Comparison of ENCODE assay signal across 17 cellular contexts in genomic region chrX:132623307-132623706, GRCh38.
DNase-seq lines count a peak whose midpoint lies in the region; ATAC-seq, FAIRE-seq and TF ChIP-seq lines count a peak whose summit lies in the region.
"Had no signal": no experiment of that assay in that cellular context is flagged by ENCODE, and none has a peak within 500 bp of the region (broad histone marks: within the 10 kb centered on the region; RNA-seq: fewer than 3 reads in every experiment).

No MANE protein-coding gene starts in this region.

- H2AFZ ChIP-seq in GM12878 (ENCODE audit: control insufficient read depth, low read depth, low read length) (no peak overlapping the region), H9 (ENCODE audit: low read length) (no peak overlapping the region)
- H2AFZ ChIP-seq: GM23248 had no signal

- no peak overlapping the region for H2BK120ac ChIP-seq in H9 (ENCODE audit: low read depth, low read length, poor library complexity, severe bottlenecking)

- intact Hi-C loops in GM12878 (cut with micrococcal nuclease; ENCODE audit: unreplicated experiment): no loop called here
- intact Hi-C loops in activated CD8-positive, alpha-beta T cell treated with anti-CD3 and anti-CD28 coated beads for 36 hours (cut with micrococcal nuclease): no loop called here

- peak; percentile 15 for FAIRE-seq in GM18507 (lab: Jason Lieb, UNC)
- no peak for FAIRE-seq in GM12878 (lab: Jason Lieb, UNC)
- FAIRE-seq: A204.1, D721Med had no signal

- no peak overlapping the region for H3K27ac Mint-ChIP-seq in memory B cell
- H3K27ac Mint-ChIP-seq in H9: no peak overlapping the region
- no peak overlapping the region for H3K27ac Mint-ChIP-seq in activated naive CD4-positive, alpha-beta T cell treated with anti-CD3 and anti-CD28 coated beads, Interleukin-2, amount 10 ng/mL, durations not matched to agents 7 days and 5 days
- H3K27ac Mint-ChIP-seq in activated CD8-positive, alpha-beta T cell treated with anti-CD3 and anti-CD28 coated beads for 36 hours: no peak overlapping the region
- H3K27ac Mint-ChIP-seq: CD4-positive, alpha-beta T cell had no signal

- no peak overlapping the region for H2BK12ac ChIP-seq in H9 (ENCODE audit: insufficient read length, low read depth, low read length)

- no peak overlapping the region for H3T11ph ChIP-seq in H9 (ENCODE audit: low read length)

- H3K9ac ChIP-seq in GM12878 (ENCODE audit: control insufficient read depth, insufficient read depth, low read length): no peak overlapping the region
- H3K9ac ChIP-seq in H9 (ENCODE audit: extremely low read depth, insufficient read length, low read length): no peak overlapping the region
- H3K9ac ChIP-seq: GM23248 had no signal

- SMC1A ChIA-PET in GM12878 (lab: Charles Lee; ENCODE audit: uncharacterized antibody, unreplicated experiment): interaction anchor here (0.7 to 1.0 kb wide), 2 partner anchors 9 to 782 kb away, joined by 3 read pairs; no protein-coding TSS in a partner anchor

- no peak overlapping the region for H2BK15ac ChIP-seq in H9 (ENCODE audit: low read depth, low read length)

- no peak overlapping the region for H2BK20ac ChIP-seq in H9 (ENCODE audit: low read depth, low read length, poor library complexity, severe bottlenecking)

- H3K4ac ChIP-seq in H9 (ENCODE audit: low read depth, low read length): no peak overlapping the region

- no peak for TF ChIP-seq EP300 in GM12878 (IDR thresholded peaks at IDR 0.05; ENCODE audit: borderline replicate concordance in 1 of 2, control insufficient read depth in 1 of 2, low read depth in 2 of 2, low read length in 2 of 2)

- H3K79me2 ChIP-seq in GM12878 (ENCODE audit: control insufficient read depth, insufficient read depth, low read length) (no peaks in the 10 kb centered on the region), H9 (ENCODE audit: insufficient read depth, low read length) (no peaks in the 10 kb centered on the region)

- H3K4me2 ChIP-seq in GM12878 (ENCODE audit: control insufficient read depth, insufficient read depth) (no peak overlapping the region), H9 (ENCODE audit: insufficient read depth, insufficient read length, low read length) (no peak overlapping the region)

- H3K23me2 ChIP-seq in H9 (ENCODE audit: insufficient read length, low read depth, low read length, poor library complexity, severe bottlenecking): no peaks in the 10 kb centered on the region

- no peaks in the 10 kb centered on the region for H3K9me3 Mint-ChIP-seq in memory B cell
- H3K9me3 Mint-ChIP-seq in H9: no peaks in the 10 kb centered on the region
- H3K9me3 Mint-ChIP-seq in activated naive CD4-positive, alpha-beta T cell treated with anti-CD3 and anti-CD28 coated beads, Interleukin-2, amount 10 ng/mL, durations not matched to agents 7 days and 5 days: no peaks in the 10 kb centered on the region
- no peaks in the 10 kb centered on the region for H3K9me3 Mint-ChIP-seq in activated CD8-positive, alpha-beta T cell treated with anti-CD3 and anti-CD28 coated beads for 36 hours
- H3K9me3 Mint-ChIP-seq: CD4-positive, alpha-beta T cell had no signal

- no peak for TF ChIP-seq POLR2A in GM12878 (IDR thresholded peaks at IDR 0.05; ENCODE audit: low read depth, low read length)

- no peak overlapping the region for H3K56ac ChIP-seq in H9 (ENCODE audit: insufficient read length, low read depth, low read length)

- ATAC-seq in GM12878 (no peak), memory B cell (ENCODE audit: low read depth) (peak; percentile 52)
- no peak for ATAC-seq in activated CD8-positive, alpha-beta T cell treated with anti-CD3 and anti-CD28 coated beads for 36 hours

- TF ChIP-seq CTCF in GM12878 (IDR thresholded peaks at IDR 0.05 in 2 of 3, conservative IDR thresholded peaks at IDR 0.05 in 1 of 3; ENCODE audit: control insufficient read depth in 2 of 3, extremely low read depth in 1 of 3, insufficient read depth in 1 of 3, low read depth in 3 of 3, low read length in 3 of 3): no peak
- no peak for TF ChIP-seq CTCF in H9 (conservative IDR thresholded peaks at IDR 0.05)
- TF ChIP-seq CTCF in activated CD8-positive, alpha-beta T cell treated with anti-CD3 and anti-CD28 coated beads for 36 hours (IDR thresholded peaks at IDR 0.05): no peak

- H3K4me3 ChIP-seq in GM12878: no peak overlapping the region
- H3K4me3 ChIP-seq: GM23248 had no signal

- no peaks in the 10 kb centered on the region for H3K36me3 Mint-ChIP-seq in memory B cell
- no peaks in the 10 kb centered on the region for H3K36me3 Mint-ChIP-seq in H9 (ENCODE audit: insufficient read depth in 1 of 3, low read depth in 3 of 3)
- no peaks in the 10 kb centered on the region for H3K36me3 Mint-ChIP-seq in activated naive CD4-positive, alpha-beta T cell treated with anti-CD3 and anti-CD28 coated beads, Interleukin-2, amount 10 ng/mL, durations not matched to agents 7 days and 5 days
- no peaks in the 10 kb centered on the region for H3K36me3 Mint-ChIP-seq in activated CD8-positive, alpha-beta T cell treated with anti-CD3 and anti-CD28 coated beads for 36 hours (ENCODE audit: low read depth)

- no peak overlapping the region for H3K14ac ChIP-seq in H9 (ENCODE audit: insufficient read depth, low read length)

- H3K18ac ChIP-seq in H9 (ENCODE audit: insufficient read length, low read depth, low read length): no peak overlapping the region

- no peaks in the 10 kb centered on the region for H3K9me3 ChIP-seq in GM12878 (replicated peaks; ENCODE audit: control insufficient read depth, insufficient read depth, low read length)
- H3K9me3 ChIP-seq in H9 (ENCODE audit: control insufficient read depth, low read depth, low read length): no peaks in the 10 kb centered on the region
- H3K9me3 ChIP-seq: Caco-2 had no signal

- no peak overlapping the region for H4K8ac ChIP-seq in H9 (replicated peaks; ENCODE audit: insufficient read length, low read depth, low read length)

- H4K91ac ChIP-seq in H9 (ENCODE audit: insufficient read length, low read depth, low read length): no peak overlapping the region

- DNase-seq in GM18507 (ENCODE audit: extremely low spot score, insufficient read length, low read depth) (no peak), GM12878 (ENCODE audit: low read depth, low spot score) (no peak), memory B cell (ENCODE audit: low spot score in 2 of 2) (no peak), H9 (no peak)
- no peak for DNase-seq in activated naive CD4-positive, alpha-beta T cell treated with anti-CD3 and anti-CD28 coated beads, Interleukin-2, amount 10 ng/mL, durations not matched to agents 7 days and 5 days
- no peak for DNase-seq in activated CD8-positive, alpha-beta T cell treated with anti-CD3 and anti-CD28 coated beads for 36 hours
- DNase-seq: ACHN; Caco-2; CD4-positive, alpha-beta T cell; DMS79; GF-D8; GM23248; HCEC 1CT had no signal

- POLR2A ChIA-PET in GM12878 (lab: Charles Lee): no interaction called here
- POLR2A ChIA-PET in activated CD8-positive, alpha-beta T cell treated with anti-CD3 and anti-CD28 coated beads for 36 hours (lab: Charles Lee): no interaction called here

- CTCF ChIA-PET in GM12878 (lab: Yijun Ruan, JAX): interaction anchor here (0.7 to 1.8 kb wide), 4 partner anchors 9 to 795 kb away, joined by 3 to 5 read pairs (median 4); no protein-coding TSS in a partner anchor
- CTCF ChIA-PET in activated naive CD4-positive, alpha-beta T cell treated with anti-CD3 and anti-CD28 coated beads, Interleukin-2, amount 10 ng/mL, durations not matched to agents 7 days and 5 days (lab: Charles Lee): interaction anchor here (1.0 kb wide), 1 partner anchor 10 kb away, joined by 4 read pairs; no protein-coding TSS in a partner anchor
- CTCF ChIA-PET in activated CD8-positive, alpha-beta T cell treated with anti-CD3 and anti-CD28 coated beads for 36 hours (lab: Charles Lee): interaction anchor here (1.8 to 2.1 kb wide), 5 partner anchors 8 to 782 kb away, joined by 4 to 12 read pairs (median 5); no protein-coding TSS in a partner anchor

- in situ Hi-C loops in GM12878 (cut with MboI): no loop called here

- H3K4me3 Mint-ChIP-seq in memory B cell (no peak overlapping the region), H9 (no peak overlapping the region)
- H3K4me3 Mint-ChIP-seq in activated naive CD4-positive, alpha-beta T cell treated with anti-CD3 and anti-CD28 coated beads, Interleukin-2, amount 10 ng/mL, durations not matched to agents 7 days and 5 days: no peak overlapping the region
- no peak overlapping the region for H3K4me3 Mint-ChIP-seq in activated CD8-positive, alpha-beta T cell treated with anti-CD3 and anti-CD28 coated beads for 36 hours
- H3K4me3 Mint-ChIP-seq: CD4-positive, alpha-beta T cell had no signal

- RAD21 ChIA-PET in GM12878 (lab: Charles Lee; ENCODE audit: unreplicated experiment): no interaction called here

- H3K27me3 ChIP-seq in GM12878 (replicated peaks in 1 of 2; ENCODE audit: control insufficient read depth in 2 of 2, insufficient read depth in 2 of 2, low read length in 1 of 2): no peaks in the 10 kb centered on the region
- H3K27me3 ChIP-seq in H9 (ENCODE audit: insufficient read depth, low read length): no peaks in the 10 kb centered on the region

- H3K27ac ChIP-seq in GM12878 (ENCODE audit: control insufficient read depth, insufficient read depth): no peak overlapping the region
- H3K27ac ChIP-seq in H9 (ENCODE audit: insufficient read length, low read depth, low read length): no peak overlapping the region
- H3K27ac ChIP-seq: C4-2B, GM23248, HL-60 had no signal

- TF ChIP-seq RAD21 in GM12878 (IDR thresholded peaks at IDR 0.05; ENCODE audit: insufficient read depth, low read depth, low read length): no peak

- no peak overlapping the region for H2AK5ac ChIP-seq in H9 (ENCODE audit: insufficient read length, low read length)

- H3K27me3 Mint-ChIP-seq in memory B cell (no peaks in the 10 kb centered on the region), H9 (ENCODE audit: low read depth) (peaks cover 4% of the 10 kb centered on the region)
- H3K27me3 Mint-ChIP-seq in activated naive CD4-positive, alpha-beta T cell treated with anti-CD3 and anti-CD28 coated beads, Interleukin-2, amount 10 ng/mL, durations not matched to agents 7 days and 5 days: peaks cover 2% of the 10 kb centered on the region
- no peaks in the 10 kb centered on the region for H3K27me3 Mint-ChIP-seq in activated CD8-positive, alpha-beta T cell treated with anti-CD3 and anti-CD28 coated beads for 36 hours
- H3K27me3 Mint-ChIP-seq: CD4-positive, alpha-beta T cell had no signal

- H3K4me1 Mint-ChIP-seq in memory B cell (peaks cover 7% of the 10 kb centered on the region), H9 (peaks cover 0 to 3% of the 10 kb centered on the region in 2 experiments; a peak in 2 of 4 replicates)
- H3K4me1 Mint-ChIP-seq in activated naive CD4-positive, alpha-beta T cell treated with anti-CD3 and anti-CD28 coated beads, Interleukin-2, amount 10 ng/mL, durations not matched to agents 7 days and 5 days: no peaks in the 10 kb centered on the region
- H3K4me1 Mint-ChIP-seq in activated CD8-positive, alpha-beta T cell treated with anti-CD3 and anti-CD28 coated beads for 36 hours (ENCODE audit: low read depth): peaks cover 7% of the 10 kb centered on the region

- WGBS in GM12878 (ENCODE audit: insufficient coverage, insufficient replicate concordance, low lambda C conversion rate, missing lambda C conversion rate): 47% methylated on average over 2 of the region's 2 CpGs
- WGBS in H9 (ENCODE audit: extremely low coverage, insufficient read length, low lambda C conversion rate): 100% methylated on average over 1 of the region's 2 CpGs

- H3K79me1 ChIP-seq in H9 (ENCODE audit: insufficient read depth, low read depth, low read length, poor library complexity, severe bottlenecking): no peaks in the 10 kb centered on the region

- H3K4me1 ChIP-seq in GM12878 (ENCODE audit: control insufficient read depth, insufficient read depth, low read length): no peaks in the 10 kb centered on the region
- H3K4me1 ChIP-seq in H9 (ENCODE audit: insufficient read depth, low read length): no peaks in the 10 kb centered on the region
- H3K4me1 ChIP-seq: Caco-2 had no signal

- no peak overlapping the region for H2BK5ac ChIP-seq in H9 (ENCODE audit: insufficient read length, low read length)

- H3K23ac ChIP-seq in H9 (ENCODE audit: insufficient read length, low read depth, low read length): no peak overlapping the region

- BruUV-seq in GM12878 (replicated peaks; lab: Mats Ljungman, UMichigan): no TSS peak

- no peak overlapping the region for H4K5ac ChIP-seq in H9 (ENCODE audit: insufficient read length, low read depth, low read length)

- no peaks in the 10 kb centered on the region for H3K36me3 ChIP-seq in GM12878 (ENCODE audit: control insufficient read depth in 2 of 2, insufficient read depth in 2 of 2, low read length in 1 of 2)

- H4K20me1 ChIP-seq in GM12878 (ENCODE audit: control insufficient read depth, insufficient read depth) (no peaks in the 10 kb centered on the region), H9 (ENCODE audit: control insufficient read depth, insufficient read depth, insufficient read length) (no peaks in the 10 kb centered on the region)
